1 cellular context compared by ENCODE assay signal in the genomic region with DNA sequence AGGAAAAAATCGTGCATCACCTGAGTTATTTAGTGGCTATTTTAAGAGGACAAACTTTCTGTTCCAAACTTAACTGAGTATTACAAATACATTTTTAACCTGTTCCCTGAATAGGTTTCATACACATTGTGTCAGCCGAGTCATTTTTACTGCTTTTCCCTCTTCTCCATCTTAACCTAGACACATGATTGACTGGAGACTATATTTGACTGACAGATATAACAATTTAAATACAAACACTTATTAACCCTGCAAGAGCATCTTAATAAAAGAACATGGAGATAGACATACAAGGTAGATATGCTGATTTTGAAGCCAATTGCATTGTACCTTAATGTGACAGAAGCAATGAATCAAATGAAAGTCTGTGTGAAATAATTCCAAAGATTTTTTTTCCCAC.
"Had no signal": no experiment of that assay in that cellular context is flagged by ENCODE, and none has a peak within 500 bp of the region (broad histone marks: within the 10 kb centered on the region; RNA-seq: fewer than 3 reads in every experiment).

No MANE protein-coding gene starts in this region.

- ATAC-seq: GM12878 had no signal

- H3K4me3 ChIP-seq: GM12878 had no signal
